11 cellular contexts compared by ENCODE assay signal in the genomic region with DNA sequence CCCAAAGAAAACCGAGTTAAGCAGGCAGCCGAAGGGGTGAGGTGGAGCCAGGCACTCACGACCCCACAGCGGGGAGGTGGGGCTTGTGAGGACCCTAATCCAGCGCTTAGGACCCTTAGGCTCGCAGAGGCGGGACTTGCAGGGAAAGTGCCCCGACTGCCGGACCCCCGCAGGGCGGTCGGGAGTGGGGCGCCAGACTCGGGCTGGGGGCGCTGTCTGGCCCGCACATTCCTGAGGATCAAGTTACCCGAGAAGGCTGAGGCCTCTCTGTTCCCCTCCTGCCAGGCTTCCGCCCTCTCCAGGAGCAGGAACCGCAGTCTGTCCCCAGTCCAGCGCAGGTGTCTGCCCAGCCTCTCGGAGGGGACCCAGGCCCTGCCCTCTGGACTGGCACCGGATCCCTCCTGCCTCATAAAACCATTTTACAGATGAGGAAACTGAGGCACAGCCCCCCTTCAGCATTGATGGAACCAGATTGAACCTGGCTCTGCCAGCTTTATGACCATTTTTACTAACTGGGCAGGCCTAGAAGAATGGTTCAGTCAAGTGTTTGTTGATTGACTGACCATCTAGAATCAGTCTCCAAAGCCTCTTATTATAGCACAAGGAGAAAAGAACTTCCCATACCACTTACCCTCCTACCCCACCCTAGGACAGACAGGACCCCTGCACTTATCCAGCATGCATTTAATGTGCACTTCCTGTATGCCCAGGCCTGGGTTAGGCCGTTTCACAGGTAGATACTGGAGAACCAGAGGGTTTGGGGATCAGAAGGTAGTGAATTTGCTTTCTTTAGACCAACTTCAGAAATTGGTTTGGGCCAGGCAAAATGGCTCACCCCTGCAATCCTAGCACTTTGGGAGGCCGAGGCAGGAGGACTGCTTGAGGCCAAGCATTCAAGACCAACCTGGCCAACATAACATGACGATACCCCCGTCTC. TPM values are rescaled to one million over a fixed set of nuclear protein-coding genes. Genes with fewer than 3 reads are reported as not detected.
DNase-seq lines count a peak whose midpoint lies in the region; ATAC-seq and TF ChIP-seq lines count a peak whose summit lies in the region.
"Had no signal": no experiment of that assay in that cellular context is flagged by ENCODE, and none has a peak within 500 bp of the region (broad histone marks: within the 10 kb centered on the region; RNA-seq: fewer than 3 reads in every experiment).

No MANE protein-coding gene starts in this region.

- in situ Hi-C loops in gastrocnemius medialis (cut with MboI; ENCODE audit: low sequenced_read_pairs in 4 of 4): no loop called here

- H3K4me1 ChIP-seq in gastrocnemius medialis: peaks cover 6 to 8% of the 10 kb centered on the region in 2 donors

- H3K36me3 ChIP-seq in gastrocnemius medialis: no peaks in the 10 kb centered on the region

- no peak overlapping the region for H3K4me3 Mint-ChIP-seq in activated naive CD8-positive, alpha-beta T cell treated with anti-CD3 and anti-CD28 coated beads for 36 hours
- H3K4me3 Mint-ChIP-seq in immature natural killer cell: peak overlapping the region in 1 of 5 donors; percentile 40

- no peaks in the 10 kb centered on the region for H3K27me3 Mint-ChIP-seq in activated naive CD8-positive, alpha-beta T cell treated with anti-CD3 and anti-CD28 coated beads for 36 hours
- H3K27me3 Mint-ChIP-seq in immature natural killer cell (ENCODE audit: low read depth in 3 of 3): peaks cover 17 to 23% (median 23%) of the 10 kb centered on the region in 3 donors

- H3K4me1 Mint-ChIP-seq in activated naive CD8-positive, alpha-beta T cell treated with anti-CD3 and anti-CD28 coated beads for 36 hours: peaks cover 61% of the 10 kb centered on the region
- H3K4me1 Mint-ChIP-seq in immature natural killer cell: peaks cover 55 to 58% of the 10 kb centered on the region in 2 donors

- H3K27me3 ChIP-seq in gastrocnemius medialis: no peaks in the 10 kb centered on the region

- intact Hi-C loops in gastrocnemius medialis (cut with DNase I; ENCODE audit: low total_unique reads) (no loop called here), left colon (cut with DNase I, micrococcal nuclease) (no loop called here)

- ATAC-seq in gastrocnemius medialis (no peak), GM19397 (IDR thresholded peaks at IDR 0.05; ENCODE audit: unreplicated experiment) (no peak), left colon (no peak), GM21360 (IDR thresholded peaks at IDR 0.05; ENCODE audit: unreplicated experiment) (no peak)

- DNase-seq in HFF-Myc (ENCODE audit: extremely low read depth, low read depth): no peak
- no peak for DNase-seq in activated naive CD8-positive, alpha-beta T cell treated with anti-CD3 and anti-CD28 coated beads for 36 hours
- DNase-seq in immature natural killer cell: no peak
- DNase-seq in gastrocnemius medialis: no peak
- no peak for DNase-seq in left colon
- DNase-seq in NCI-H2081 treated with DMSO at 0.1 percent for 48 hours (lab: John Stamatoyannopoulos, UW): no peak
- DNase-seq: activated effector memory CD4-positive, alpha-beta T cell treated with anti-CD3 and anti-CD28 coated beads, Interleukin-2, amount 50 U/mL, for 16 hours; DMS 273 treated with DMSO at 0.1 percent for 48 hours; MV-4-11 had no signal

- H3K4me3 ChIP-seq in HFF-Myc (replicated peaks; ENCODE audit: low read depth, low read length) (no peak overlapping the region), gastrocnemius medialis (no peak overlapping the region)

- H3K36me3 Mint-ChIP-seq in activated naive CD8-positive, alpha-beta T cell treated with anti-CD3 and anti-CD28 coated beads for 36 hours: peaks cover 14% of the 10 kb centered on the region
- H3K36me3 Mint-ChIP-seq in immature natural killer cell: no peaks in the 10 kb centered on the region

- H3K27ac Mint-ChIP-seq in activated naive CD8-positive, alpha-beta T cell treated with anti-CD3 and anti-CD28 coated beads for 36 hours: peak overlapping the region; percentile 95
- H3K27ac Mint-ChIP-seq in immature natural killer cell: peak overlapping the region in 5 of 6 donors; percentile 70 to 99 (median 93)

- no peaks in the 10 kb centered on the region for H3K9me3 ChIP-seq in gastrocnemius medialis

- H3K27ac ChIP-seq in gastrocnemius medialis: peak overlapping the region in 3 of 4 donors; percentile 16 to 100 (median 28)

- TF ChIP-seq POLR2A in gastrocnemius medialis (IDR thresholded peaks at IDR 0.05): no peak

- TF ChIP-seq CTCF in HFF-Myc (IDR thresholded peaks at IDR 0.05; ENCODE audit: low read depth, low read length, missing control alignments): peak; percentile 3
- TF ChIP-seq CTCF in gastrocnemius medialis (IDR thresholded peaks at IDR 0.05 in 4 of 5, conservative IDR thresholded peaks at IDR 0.05 in 1 of 5): no peak

- H3K9me3 Mint-ChIP-seq in activated naive CD8-positive, alpha-beta T cell treated with anti-CD3 and anti-CD28 coated beads for 36 hours: peaks cover 7% of the 10 kb centered on the region
- no peaks in the 10 kb centered on the region for H3K9me3 Mint-ChIP-seq in immature natural killer cell

RNA-seq across cellular contexts. Expression of a gene that starts 6.7 kb away (rescaled TPM):
- 100 to 1,000 TPM; 379 to 398 TPM for total RNA-seq in activated naive CD8-positive, alpha-beta T cell treated with anti-CD3 and anti-CD28 coated beads for 36 hours
- 10 to 100 TPM; 15.0 to 71.8 (median 54.7) TPM for polyA plus RNA-seq in immature natural killer cell
- 100 to 1,000 TPM in 3 of 4 donors, 10 to 100 TPM in 1; 67.2 to 258 (median 221) TPM for total RNA-seq in gastrocnemius medialis
- total RNA-seq in left colon: 100 to 1,000 TPM; 361 to 374 TPM

RNA-seq across cellular contexts. Expression of a gene that starts 13.9 kb away (rescaled TPM):
- total RNA-seq in activated naive CD8-positive, alpha-beta T cell treated with anti-CD3 and anti-CD28 coated beads for 36 hours: under 1 TPM; 0.29 to 0.32 TPM
- under 1 TPM in 1 of 3 donors, not detected in 2; 0.15 TPM for polyA plus RNA-seq in immature natural killer cell
- total RNA-seq in gastrocnemius medialis (under 1 TPM; 0.20 to 0.61 (median 0.39) TPM), left colon (1 to 10 TPM; 4.3 to 6.1 TPM)

RNA-seq across cellular contexts. Expression of a gene that starts 34.8 kb away (rescaled TPM):
- 100 to 1,000 TPM; 419 to 435 TPM for total RNA-seq in activated naive CD8-positive, alpha-beta T cell treated with anti-CD3 and anti-CD28 coated beads for 36 hours
- 100 to 1,000 TPM; 128 to 189 (median 178) TPM for polyA plus RNA-seq in immature natural killer cell
- 100 to 1,000 TPM; 122 to 294 (median 193) TPM for total RNA-seq in gastrocnemius medialis
- total RNA-seq in left colon: 100 to 1,000 TPM; 106 to 148 TPM

RNA-seq across cellular contexts. Expression of a gene that starts 52.3 kb away (rescaled TPM):
- total RNA-seq in activated naive CD8-positive, alpha-beta T cell treated with anti-CD3 and anti-CD28 coated beads for 36 hours: 10 to 100 TPM; 15.7 to 17.8 TPM
- polyA plus RNA-seq in immature natural killer cell: 10 to 100 TPM in 2 of 3 donors, 1 to 10 TPM in 1; 8.2 to 20.6 (median 17.5) TPM
- total RNA-seq in gastrocnemius medialis: 10 to 100 TPM; 11.7 to 42.3 (median 23.6) TPM
- 100 to 1,000 TPM; 105 to 109 TPM for total RNA-seq in left colon
